29 cellular contexts compared by ENCODE assay signal in the genomic region with DNA sequence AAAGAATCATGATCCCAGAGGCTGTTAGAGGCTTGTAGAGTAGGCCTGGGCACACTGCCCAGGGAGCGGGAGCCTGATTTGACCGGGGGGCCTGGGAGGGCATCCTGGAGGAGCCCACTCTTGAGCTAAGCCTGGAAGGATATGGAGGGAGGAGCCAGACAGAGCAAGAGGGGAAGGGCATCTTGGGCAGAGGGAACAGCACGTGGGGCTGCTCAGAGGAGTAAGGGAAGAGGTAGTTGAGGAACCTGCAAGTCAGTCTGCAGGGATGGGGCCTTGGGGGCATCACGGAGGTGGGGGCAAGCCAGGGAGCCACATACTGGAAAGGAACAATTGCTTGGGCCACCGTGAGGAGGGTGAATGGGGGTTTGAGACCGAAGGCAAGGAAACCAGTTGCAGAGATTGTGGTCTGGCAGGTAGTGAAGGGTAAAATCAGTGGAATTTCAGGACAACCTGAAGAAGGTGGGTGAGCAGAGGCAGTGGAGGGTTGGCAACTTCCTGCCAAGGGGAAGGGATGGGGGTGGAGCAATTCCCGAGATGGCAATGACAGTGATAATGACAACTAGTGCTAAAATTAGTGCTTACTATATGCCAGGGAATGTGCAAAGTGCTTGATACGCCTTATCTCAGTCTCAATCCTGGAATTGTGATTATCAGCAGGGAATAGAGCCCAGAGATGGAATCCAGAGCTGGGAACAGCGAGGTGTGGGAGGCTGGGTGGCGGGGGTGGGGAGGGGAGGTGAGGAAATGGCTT. TPM values are rescaled to one million over a fixed set of nuclear protein-coding genes. Genes with fewer than 3 reads are reported as not detected.
DNase-seq lines count a peak whose midpoint lies in the region; ATAC-seq and TF ChIP-seq lines count a peak whose summit lies in the region.
"Had no signal": no experiment of that assay in that cellular context is flagged by ENCODE, and none has a peak within 500 bp of the region (broad histone marks: within the 10 kb centered on the region; RNA-seq: fewer than 3 reads in every experiment).

No MANE protein-coding gene starts in this region.

- peak; percentile 79 for ATAC-seq in Right ventricle myocardium inferior
- no peak for ATAC-seq in HG02642 (IDR thresholded peaks at IDR 0.05; ENCODE audit: poor library complexity, unreplicated experiment)
- ATAC-seq: activated naive CD8-positive, alpha-beta T cell treated with anti-CD3 and anti-CD28 coated beads, Interleukin-2, amount 50 U/mL, for 24 hours; sciatic nerve had no signal

- no peaks in the 10 kb centered on the region for H3K9me3 Mint-ChIP-seq in nephron
- H3K9me3 Mint-ChIP-seq: activated naive CD8-positive, alpha-beta T cell treated with anti-CD3 and anti-CD28 coated beads, Interleukin-2, amount 50 U/mL, for 24 hours; CD4-positive, alpha-beta memory T cell; neural crest cell had no signal

- peak overlapping the region in 2 of 3 experiments; percentile 22 to 36 for H3K27ac Mint-ChIP-seq in nephron
- H3K27ac Mint-ChIP-seq: activated naive CD8-positive, alpha-beta T cell treated with anti-CD3 and anti-CD28 coated beads, Interleukin-2, amount 50 U/mL, for 24 hours had no signal

- no peak overlapping the region for H3K4me3 ChIP-seq in fibroblast of the aortic adventitia (ENCODE audit: low read depth, low read length)
- H3K4me3 ChIP-seq: dorsolateral prefrontal cortex, lower lobe of right lung, SK-N-MC, suprapubic skin had no signal

- no peak for TF ChIP-seq CTCF in fibroblast of the aortic adventitia (IDR thresholded peaks at IDR 0.05; ENCODE audit: insufficient read depth, low read length)
- TF ChIP-seq CTCF in nephron (IDR thresholded peaks at IDR 0.05; ENCODE audit: unreplicated experiment in 3 of 3) = no peak

- DNase-seq in Right ventricle myocardium inferior (ENCODE audit: missing footprints) (no peak), cardiac septum (ENCODE audit: low spot score) (no peak), fibroblast of the aortic adventitia (ENCODE audit: low read depth) (peak; percentile 31), HuH-7 (ENCODE audit: low spot score) (no peak), NOMO-1 treated with dmso at 0.1 percent for 144 hours (lab: John Stamatoyannopoulos, UW; ENCODE audit: unreplicated experiment) (no peak), KBM-7 (no peak)
- DNase-seq: activated CD4-positive, alpha-beta T cell treated with anti-CD3 and anti-CD28 coated beads for 4 hours; activated CD8-positive, alpha-beta memory T cell treated with anti-CD3 and anti-CD28 coated beads for 24 hours; activated effector memory CD4-positive, alpha-beta T cell treated with anti-CD3 and anti-CD28 coated beads, Interleukin-2, amount 50 U/mL, for 16 hours; activated naive CD8-positive, alpha-beta T cell treated with anti-CD3 and anti-CD28 coated beads, Interleukin-2, amount 50 U/mL, for 24 hours; CD4-positive, alpha-beta memory T cell; cerebellar nuclear complex; DMS 273 treated with DMSO at 0.1 percent for 48 hours; dorsolateral prefrontal cortex; glutamatergic neuron; kidney; lower lobe of right lung; NCI-H2107; NCI-H446 treated with DMSO at 0.1 percent for 48 hours; RPMI8226; stimulated activated CD4-positive, alpha-beta T cell treated with anti-CD3 and anti-CD28 coated beads, Interleukin-4, amount 100 ng/mL, for 4 hours; stimulated activated naive CD4-positive, alpha-beta T cell; T-helper 2 cell had no signal

- intact Hi-C loops in Right ventricle myocardium inferior (cut with DNase I) (loop anchor here (5.0 kb wide), 1 partner anchor 366 kb away; a partner anchor contains a TSS), cardiac septum (cut with DNase I) (no loop called here)

- H3K36me3 Mint-ChIP-seq in nephron (ENCODE audit: low read depth) = no peaks in the 10 kb centered on the region
- H3K36me3 Mint-ChIP-seq: CD4-positive, alpha-beta memory T cell had no signal

- peaks cover 50% of the 10 kb centered on the region for H3K4me1 Mint-ChIP-seq in nephron

- H3K4me3 Mint-ChIP-seq in nephron = peak overlapping the region in 1 of 3 experiments; percentile 28
- H3K4me3 Mint-ChIP-seq: activated naive CD8-positive, alpha-beta T cell treated with anti-CD3 and anti-CD28 coated beads, Interleukin-2, amount 50 U/mL, for 24 hours; CD4-positive, alpha-beta memory T cell; neural crest cell had no signal

- in situ Hi-C loops in KBM-7 (cut with MboI; ENCODE audit: low pct_unique_long_range_greater_than_20kb, low sequenced_read_pairs) = no loop called here

- peaks cover 19% of the 10 kb centered on the region for H3K27me3 Mint-ChIP-seq in nephron (ENCODE audit: low read depth)
- H3K27me3 Mint-ChIP-seq: activated naive CD8-positive, alpha-beta T cell treated with anti-CD3 and anti-CD28 coated beads, Interleukin-2, amount 50 U/mL, for 24 hours; CD4-positive, alpha-beta memory T cell had no signal

RNA-seq across cellular contexts. Expression of a gene that starts 9.7 kb away (rescaled TPM):
- 31.9 TPM for total RNA-seq in Right ventricle myocardium inferior
- 28.8 TPM for total RNA-seq in cardiac septum
- total RNA-seq in fibroblast of the aortic adventitia (ENCODE audit: low replicate concordance) = 7.5 and 9.1 TPM in 2 replicates
